In the genomic region with DNA sequence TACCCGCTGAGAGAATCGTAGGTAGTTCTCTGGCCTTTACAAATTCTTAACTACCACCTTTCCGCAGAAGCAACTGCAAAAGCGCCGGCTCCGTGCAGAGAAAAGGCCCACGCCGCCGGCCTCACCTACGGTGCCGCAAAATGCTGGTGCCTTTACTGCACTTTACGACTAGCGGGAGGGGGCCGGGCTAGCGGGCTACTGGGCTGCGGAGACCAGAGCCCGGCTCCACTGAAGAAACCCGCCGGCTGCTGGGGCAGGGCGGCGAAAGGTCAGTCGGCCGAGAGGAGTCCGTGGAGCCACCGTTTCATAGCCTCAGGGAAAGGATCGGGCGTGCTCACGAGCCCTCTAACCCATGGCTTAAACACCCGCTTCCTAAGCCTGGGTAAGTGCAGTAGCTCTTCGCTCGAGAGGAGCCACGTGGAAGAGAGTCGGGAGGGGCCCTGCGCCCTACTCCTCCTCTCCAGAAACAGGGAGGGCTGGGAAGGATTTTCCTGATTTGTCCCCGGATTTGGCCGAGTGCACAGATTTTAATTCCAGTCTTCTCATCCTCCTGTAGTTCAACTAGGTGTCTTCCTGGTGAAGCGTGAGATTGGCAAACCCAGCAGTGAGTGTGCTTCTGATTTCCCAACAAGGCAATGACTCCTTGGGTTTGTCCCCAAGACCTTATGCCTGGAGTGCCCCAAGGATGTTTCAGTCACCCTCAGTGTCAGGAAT, we compare ENCODE assay signal across 8 cellular contexts. TPM values are rescaled to one million over a fixed set of nuclear protein-coding genes. Genes with fewer than 3 reads are reported as not detected.
DNase-seq lines count a peak whose midpoint lies in the region; ATAC-seq and TF ChIP-seq lines count a peak whose summit lies in the region.

A gene with protein sequence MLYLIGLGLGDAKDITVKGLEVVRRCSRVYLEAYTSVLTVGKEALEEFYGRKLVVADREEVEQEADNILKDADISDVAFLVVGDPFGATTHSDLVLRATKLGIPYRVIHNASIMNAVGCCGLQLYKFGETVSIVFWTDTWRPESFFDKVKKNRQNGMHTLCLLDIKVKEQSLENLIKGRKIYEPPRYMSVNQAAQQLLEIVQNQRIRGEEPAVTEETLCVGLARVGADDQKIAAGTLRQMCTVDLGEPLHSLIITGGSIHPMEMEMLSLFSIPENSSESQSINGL (minus strand): TSS at position 105 of the 714 bp plus-strand sequence. CDS start 341 bp downstream, outside the sequence.

- peak within 1 kb of the TSS; percentile 89 for H3K27ac Mint-ChIP-seq in activated CD4-positive, alpha-beta T cell treated with anti-CD3 and anti-CD28 coated beads, Interleukin-2, amount 10 ng/mL, durations not matched to agents 7 days and 5 days

- no peaks in the 10 kb centered on the region for H3K27me3 Mint-ChIP-seq in activated CD4-positive, alpha-beta T cell treated with anti-CD3 and anti-CD28 coated beads, Interleukin-2, amount 10 ng/mL, durations not matched to agents 7 days and 5 days

- peak within 1 kb of the TSS; percentile 90 for H3K4me3 Mint-ChIP-seq in activated CD4-positive, alpha-beta T cell treated with anti-CD3 and anti-CD28 coated beads, Interleukin-2, amount 10 ng/mL, durations not matched to agents 7 days and 5 days

- CTCF ChIA-PET in activated CD4-positive, alpha-beta T cell treated with anti-CD3 and anti-CD28 coated beads, Interleukin-2, amount 10 ng/mL, durations not matched to agents 7 days and 5 days (lab: Charles Lee) = interaction anchor here (0.7 to 1.1 kb wide), 3 partner anchors 16 to 332 kb away, joined by 3 to 5 read pairs (median 3); no protein-coding TSS in a partner anchor

- peaks cover 63% of the 10 kb centered on the region for H3K4me1 Mint-ChIP-seq in activated CD4-positive, alpha-beta T cell treated with anti-CD3 and anti-CD28 coated beads, Interleukin-2, amount 10 ng/mL, durations not matched to agents 7 days and 5 days

- peak; percentile 95 for TF ChIP-seq POLR2A in GM19099 (IDR thresholded peaks at IDR 0.05; ENCODE audit: extremely low read depth, insufficient read length, low read depth)

- no peaks in the 10 kb centered on the region for H3K9me3 Mint-ChIP-seq in activated CD4-positive, alpha-beta T cell treated with anti-CD3 and anti-CD28 coated beads, Interleukin-2, amount 10 ng/mL, durations not matched to agents 7 days and 5 days

- H3K36me3 Mint-ChIP-seq in activated CD4-positive, alpha-beta T cell treated with anti-CD3 and anti-CD28 coated beads, Interleukin-2, amount 10 ng/mL, durations not matched to agents 7 days and 5 days (ENCODE audit: low read depth) = peaks cover 62% of the 10 kb centered on the region

- DNase-seq in Ammon's horn (ENCODE audit: low spot score) (peak; percentile 89), NCI-H526 treated with DMSO at 0.1 percent for 48 hours (lab: John Stamatoyannopoulos, UW) (peak; percentile 85), dedifferentiated amniotic fluid mesenchymal stem cell (ENCODE audit: extremely low spot score) (peak; percentile 92), left kidney (ENCODE audit: low read depth, low spot score) (peak; percentile 96)
- DNase-seq in activated CD4-positive, alpha-beta T cell treated with anti-CD3 and anti-CD28 coated beads, Interleukin-2, amount 10 ng/mL, durations not matched to agents 7 days and 5 days = peak; percentile 91
- DNase-seq in stimulated activated CD4-positive, alpha-beta T cell treated with anti-CD3 and anti-CD28 coated beads, Interleukin-2, amount 100 ng/mL, for 24 hours = peak; percentile 91 to 93

- ATAC-seq in HG03432 (IDR thresholded peaks at IDR 0.05; ENCODE audit: unreplicated experiment) = peak; percentile 92

- POLR2A ChIA-PET in activated CD4-positive, alpha-beta T cell treated with anti-CD3 and anti-CD28 coated beads, Interleukin-2, amount 10 ng/mL, durations not matched to agents 7 days and 5 days (lab: Charles Lee) = interaction anchor here (0.5 kb wide), 1 partner anchor 209 kb away, joined by 3 read pairs; no protein-coding TSS in a partner anchor

RNA-seq across cellular contexts. Expression of the gene that starts here (rescaled TPM):
- total RNA-seq in activated CD4-positive, alpha-beta T cell treated with anti-CD3 and anti-CD28 coated beads, Interleukin-2, amount 10 ng/mL, durations not matched to agents 7 days and 5 days = 10 to 100 TPM; 32.8 to 38.9 TPM

Comparison
In these comparisons a context has a peak if more than half of its experiments do, and no peak if none do; other contexts are left out.
1. Peak in every context shown above with its lines: DNase-seq and ATAC-seq.